Comparison of ENCODE assay signal across 1 cellular context in genomic region chr4:1351854-1352633, GRCh38.
TF ChIP-seq lines count a peak whose summit lies in the region.

No MANE protein-coding gene starts in this region.

TF ChIP-seq in HepG2, 621 proteins besides CTCF, POLR2A, EP300 and RAD21 (continued from another document and continues in another):
- TF ChIP-seq ATF5 (CRISPR knock-in tag; IDR thresholded peaks at IDR 0.05; ENCODE audit: low read depth) (no peak), ZFP36 (IDR thresholded peaks at IDR 0.05; ENCODE audit: borderline replicate concordance, low read depth, low read length, partially characterized antibody) (no peak), ZNF512B (CRISPR knock-in tag; IDR thresholded peaks at IDR 0.05; ENCODE audit: borderline replicate concordance) (no peak), KLF16 (CRISPR knock-in tag; IDR thresholded peaks at IDR 0.05) (0 out of 4 replicates have a peak, but pooled peaks of 1 of the 2 experiments have one; percentile 21), POGZ (CRISPR knock-in tag; IDR thresholded peaks at IDR 0.05) (no peak), MTA3 (CRISPR knock-in tag; IDR thresholded peaks at IDR 0.05) (no peak), PHF20 (CRISPR knock-in tag; IDR thresholded peaks at IDR 0.05) (no peak), ZC3H4 (CRISPR knock-in tag; IDR thresholded peaks at IDR 0.05; ENCODE audit: borderline replicate concordance) (no peak), RFXAP (CRISPR knock-in tag; IDR thresholded peaks at IDR 0.05; ENCODE audit: borderline replicate concordance) (no peak), ZNF776 (CRISPR knock-in tag; IDR thresholded peaks at IDR 0.05) (no peak), ZNF652 (CRISPR knock-in tag; IDR thresholded peaks at IDR 0.05; ENCODE audit: borderline replicate concordance, low read depth) (no peak), ZZZ3 (CRISPR knock-in tag; IDR thresholded peaks at IDR 0.05; ENCODE audit: borderline replicate concordance) (no peak), ZNF563 (CRISPR knock-in tag; IDR thresholded peaks at IDR 0.05) (peak; percentile 38; the same call in 1 of the 2 replicates), SOX13 (IDR thresholded peaks at IDR 0.05) (no peak), SOX13 (CRISPR knock-in tag; conservative IDR thresholded peaks at IDR 0.05 in 1 of 2, IDR thresholded peaks at IDR 0.05 in 1 of 2) (no peak), CSRNP2 (CRISPR knock-in tag; conservative IDR thresholded peaks at IDR 0.05; ENCODE audit: low read depth) (no peak), NCOA2 (CRISPR knock-in tag; IDR thresholded peaks at IDR 0.05) (no peak), SIX4 (CRISPR knock-in tag; IDR thresholded peaks at IDR 0.05) (no peak), ZNF446 (CRISPR knock-in tag; IDR thresholded peaks at IDR 0.05) (no peak), ZNF749 (CRISPR knock-in tag; IDR thresholded peaks at IDR 0.05; ENCODE audit: borderline replicate concordance) (no peak), CC2D1A (CRISPR knock-in tag; IDR thresholded peaks at IDR 0.05) (no peak), MIER3 (CRISPR knock-in tag; IDR thresholded peaks at IDR 0.05; ENCODE audit: borderline replicate concordance) (no peak), AHR (CRISPR knock-in tag; IDR thresholded peaks at IDR 0.05) (0 out of 2 replicates have a peak, but pooled peaks have one; percentile 23), TEAD2 (CRISPR knock-in tag; IDR thresholded peaks at IDR 0.05) (no peak), MED13 (CRISPR knock-in tag; IDR thresholded peaks at IDR 0.05) (no peak), MAZ (IDR thresholded peaks at IDR 0.05; ENCODE audit: borderline replicate concordance, low read depth, low read length) (0 out of 2 replicates have a peak, but pooled peaks have one; percentile 27), MAZ (CRISPR knock-in tag; IDR thresholded peaks at IDR 0.05; ENCODE audit: low read depth) (no peak), ZBTB33 (CRISPR knock-in tag; IDR thresholded peaks at IDR 0.05) (peak; percentile 81), KDM4B (CRISPR knock-in tag; IDR thresholded peaks at IDR 0.05) (no peak), ZNF670 (CRISPR knock-in tag; IDR thresholded peaks at IDR 0.05; ENCODE audit: borderline replicate concordance) (no peak), HOXD1 (CRISPR knock-in tag; IDR thresholded peaks at IDR 0.05) (no peak), SCMH1 (CRISPR knock-in tag; IDR thresholded peaks at IDR 0.05; ENCODE audit: borderline replicate concordance) (no peak)
- TF ChIP-seq, protein P1, sequence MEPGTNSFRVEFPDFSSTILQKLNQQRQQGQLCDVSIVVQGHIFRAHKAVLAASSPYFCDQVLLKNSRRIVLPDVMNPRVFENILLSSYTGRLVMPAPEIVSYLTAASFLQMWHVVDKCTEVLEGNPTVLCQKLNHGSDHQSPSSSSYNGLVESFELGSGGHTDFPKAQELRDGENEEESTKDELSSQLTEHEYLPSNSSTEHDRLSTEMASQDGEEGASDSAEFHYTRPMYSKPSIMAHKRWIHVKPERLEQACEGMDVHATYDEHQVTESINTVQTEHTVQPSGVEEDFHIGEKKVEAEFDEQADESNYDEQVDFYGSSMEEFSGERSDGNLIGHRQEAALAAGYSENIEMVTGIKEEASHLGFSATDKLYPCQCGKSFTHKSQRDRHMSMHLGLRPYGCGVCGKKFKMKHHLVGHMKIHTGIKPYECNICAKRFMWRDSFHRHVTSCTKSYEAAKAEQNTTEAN (CRISPR knock-in tag; conservative IDR thresholded peaks at IDR 0.05) = no peak
- TF ChIP-seq, protein P2, sequence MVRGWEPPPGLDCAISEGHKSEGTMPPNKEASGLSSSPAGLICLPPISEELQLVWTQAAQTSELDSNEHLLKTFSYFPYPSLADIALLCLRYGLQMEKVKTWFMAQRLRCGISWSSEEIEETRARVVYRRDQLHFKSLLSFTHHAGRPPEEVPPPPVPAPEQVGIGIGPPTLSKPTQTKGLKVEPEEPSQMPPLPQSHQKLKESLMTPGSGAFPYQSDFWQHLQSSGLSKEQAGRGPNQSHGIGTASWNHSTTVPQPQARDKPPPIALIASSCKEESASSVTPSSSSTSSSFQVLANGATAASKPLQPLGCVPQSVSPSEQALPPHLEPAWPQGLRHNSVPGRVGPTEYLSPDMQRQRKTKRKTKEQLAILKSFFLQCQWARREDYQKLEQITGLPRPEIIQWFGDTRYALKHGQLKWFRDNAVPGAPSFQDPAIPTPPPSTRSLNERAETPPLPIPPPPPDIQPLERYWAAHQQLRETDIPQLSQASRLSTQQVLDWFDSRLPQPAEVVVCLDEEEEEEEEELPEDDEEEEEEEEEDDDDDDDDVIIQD (CRISPR knock-in tag; IDR thresholded peaks at IDR 0.05; ENCODE audit: low read depth) = no peak
- TF ChIP-seq, protein P3, sequence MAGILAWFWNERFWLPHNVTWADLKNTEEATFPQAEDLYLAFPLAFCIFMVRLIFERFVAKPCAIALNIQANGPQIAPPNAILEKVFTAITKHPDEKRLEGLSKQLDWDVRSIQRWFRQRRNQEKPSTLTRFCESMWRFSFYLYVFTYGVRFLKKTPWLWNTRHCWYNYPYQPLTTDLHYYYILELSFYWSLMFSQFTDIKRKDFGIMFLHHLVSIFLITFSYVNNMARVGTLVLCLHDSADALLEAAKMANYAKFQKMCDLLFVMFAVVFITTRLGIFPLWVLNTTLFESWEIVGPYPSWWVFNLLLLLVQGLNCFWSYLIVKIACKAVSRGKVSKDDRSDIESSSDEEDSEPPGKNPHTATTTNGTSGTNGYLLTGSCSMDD (CRISPR knock-in tag; IDR thresholded peaks at IDR 0.05) = no peak
- TF ChIP-seq, protein P4, sequence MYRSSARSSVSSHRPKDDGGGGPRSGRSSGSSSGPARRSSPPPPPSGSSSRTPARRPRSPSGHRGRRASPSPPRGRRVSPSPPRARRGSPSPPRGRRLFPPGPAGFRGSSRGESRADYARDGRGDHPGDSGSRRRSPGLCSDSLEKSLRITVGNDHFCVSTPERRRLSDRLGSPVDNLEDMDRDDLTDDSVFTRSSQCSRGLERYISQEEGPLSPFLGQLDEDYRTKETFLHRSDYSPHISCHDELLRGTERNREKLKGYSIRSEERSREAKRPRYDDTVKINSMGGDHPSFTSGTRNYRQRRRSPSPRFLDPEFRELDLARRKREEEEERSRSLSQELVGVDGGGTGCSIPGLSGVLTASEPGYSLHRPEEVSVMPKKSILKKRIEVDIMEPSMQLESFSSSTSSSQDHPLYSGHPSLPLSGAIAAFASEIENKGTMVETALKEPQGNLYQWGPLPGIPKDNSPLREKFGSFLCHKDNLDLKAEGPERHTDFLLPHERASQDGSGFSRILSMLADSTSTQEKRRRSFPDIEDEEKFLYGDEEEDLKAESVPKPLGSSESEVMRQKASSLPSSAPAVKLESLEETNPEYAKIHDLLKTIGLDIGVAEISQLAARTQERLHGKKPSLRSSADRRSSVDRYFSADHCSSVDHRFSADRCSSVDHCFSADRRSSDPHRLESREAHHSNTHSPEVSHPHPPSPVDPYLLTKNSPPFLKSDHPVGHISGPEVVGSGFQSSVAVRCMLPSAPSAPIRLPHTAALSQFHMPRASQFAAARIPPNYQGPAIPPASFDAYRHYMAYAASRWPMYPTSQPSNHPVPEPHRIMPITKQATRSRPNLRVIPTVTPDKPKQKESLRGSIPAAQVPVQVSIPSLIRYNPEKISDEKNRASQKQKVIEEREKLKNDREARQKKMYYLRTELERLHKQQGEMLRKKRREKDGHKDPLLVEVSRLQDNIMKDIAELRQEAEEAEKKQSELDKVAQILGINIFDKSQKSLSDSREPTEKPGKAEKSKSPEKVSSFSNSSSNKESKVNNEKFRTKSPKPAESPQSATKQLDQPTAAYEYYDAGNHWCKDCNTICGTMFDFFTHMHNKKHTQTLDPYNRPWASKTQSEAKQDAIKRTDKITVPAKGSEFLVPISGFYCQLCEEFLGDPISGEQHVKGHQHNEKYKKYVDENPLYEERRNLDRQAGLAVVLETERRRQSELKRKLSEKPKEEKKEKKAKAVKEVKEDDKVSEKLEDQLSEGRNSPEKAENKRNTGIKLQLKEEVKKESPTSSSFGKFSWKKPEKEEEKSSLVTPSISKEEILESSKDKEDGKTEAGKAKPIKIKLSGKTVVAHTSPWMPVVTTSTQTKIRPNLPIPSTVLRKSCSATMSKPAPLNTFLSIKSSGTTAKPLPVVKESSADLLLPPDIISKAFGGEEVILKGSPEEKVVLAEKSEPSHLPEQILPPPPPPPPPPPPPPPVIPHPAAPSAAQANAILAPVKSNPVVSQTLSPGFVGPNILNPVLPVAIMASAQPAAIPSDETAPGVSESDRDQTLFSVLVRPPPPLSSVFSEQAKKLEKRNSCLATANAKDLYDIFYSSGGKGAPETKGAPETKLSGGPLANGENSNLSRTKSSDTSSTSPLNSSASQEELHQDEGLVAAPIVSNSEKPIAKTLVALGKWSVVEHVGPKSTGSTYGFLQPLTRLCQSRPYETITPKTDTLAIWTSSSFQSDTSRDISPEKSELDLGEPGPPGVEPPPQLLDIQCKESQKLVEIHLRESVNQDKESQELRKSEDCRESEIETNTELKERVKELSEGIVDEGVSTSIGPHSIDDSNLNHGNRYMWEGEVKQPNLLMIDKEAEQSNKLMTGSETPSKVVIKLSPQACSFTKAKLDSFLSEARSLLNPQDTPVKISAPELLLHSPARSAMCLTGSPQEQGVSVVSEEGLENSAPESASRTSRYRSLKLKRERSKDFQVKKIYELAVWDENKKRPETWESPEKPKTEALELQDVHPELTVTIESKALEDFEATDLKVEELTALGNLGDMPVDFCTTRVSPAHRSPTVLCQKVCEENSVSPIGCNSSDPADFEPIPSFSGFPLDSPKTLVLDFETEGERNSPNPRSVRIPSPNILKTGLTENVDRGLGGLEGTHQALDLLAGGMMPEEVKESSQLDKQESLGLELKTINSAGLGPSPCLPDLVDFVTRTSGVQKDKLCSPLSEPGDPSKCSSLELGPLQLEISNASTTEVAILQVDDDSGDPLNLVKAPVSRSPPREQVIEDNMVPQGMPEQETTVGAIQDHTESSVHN (CRISPR knock-in tag; IDR thresholded peaks at IDR 0.05) = no peak
- TF ChIP-seq, protein P5, sequence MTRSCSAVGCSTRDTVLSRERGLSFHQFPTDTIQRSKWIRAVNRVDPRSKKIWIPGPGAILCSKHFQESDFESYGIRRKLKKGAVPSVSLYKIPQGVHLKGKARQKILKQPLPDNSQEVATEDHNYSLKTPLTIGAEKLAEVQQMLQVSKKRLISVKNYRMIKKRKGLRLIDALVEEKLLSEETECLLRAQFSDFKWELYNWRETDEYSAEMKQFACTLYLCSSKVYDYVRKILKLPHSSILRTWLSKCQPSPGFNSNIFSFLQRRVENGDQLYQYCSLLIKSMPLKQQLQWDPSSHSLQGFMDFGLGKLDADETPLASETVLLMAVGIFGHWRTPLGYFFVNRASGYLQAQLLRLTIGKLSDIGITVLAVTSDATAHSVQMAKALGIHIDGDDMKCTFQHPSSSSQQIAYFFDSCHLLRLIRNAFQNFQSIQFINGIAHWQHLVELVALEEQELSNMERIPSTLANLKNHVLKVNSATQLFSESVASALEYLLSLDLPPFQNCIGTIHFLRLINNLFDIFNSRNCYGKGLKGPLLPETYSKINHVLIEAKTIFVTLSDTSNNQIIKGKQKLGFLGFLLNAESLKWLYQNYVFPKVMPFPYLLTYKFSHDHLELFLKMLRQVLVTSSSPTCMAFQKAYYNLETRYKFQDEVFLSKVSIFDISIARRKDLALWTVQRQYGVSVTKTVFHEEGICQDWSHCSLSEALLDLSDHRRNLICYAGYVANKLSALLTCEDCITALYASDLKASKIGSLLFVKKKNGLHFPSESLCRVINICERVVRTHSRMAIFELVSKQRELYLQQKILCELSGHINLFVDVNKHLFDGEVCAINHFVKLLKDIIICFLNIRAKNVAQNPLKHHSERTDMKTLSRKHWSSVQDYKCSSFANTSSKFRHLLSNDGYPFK (CRISPR knock-in tag; IDR thresholded peaks at IDR 0.05; ENCODE audit: borderline replicate concordance) = no peak
